In the genomic region with DNA sequence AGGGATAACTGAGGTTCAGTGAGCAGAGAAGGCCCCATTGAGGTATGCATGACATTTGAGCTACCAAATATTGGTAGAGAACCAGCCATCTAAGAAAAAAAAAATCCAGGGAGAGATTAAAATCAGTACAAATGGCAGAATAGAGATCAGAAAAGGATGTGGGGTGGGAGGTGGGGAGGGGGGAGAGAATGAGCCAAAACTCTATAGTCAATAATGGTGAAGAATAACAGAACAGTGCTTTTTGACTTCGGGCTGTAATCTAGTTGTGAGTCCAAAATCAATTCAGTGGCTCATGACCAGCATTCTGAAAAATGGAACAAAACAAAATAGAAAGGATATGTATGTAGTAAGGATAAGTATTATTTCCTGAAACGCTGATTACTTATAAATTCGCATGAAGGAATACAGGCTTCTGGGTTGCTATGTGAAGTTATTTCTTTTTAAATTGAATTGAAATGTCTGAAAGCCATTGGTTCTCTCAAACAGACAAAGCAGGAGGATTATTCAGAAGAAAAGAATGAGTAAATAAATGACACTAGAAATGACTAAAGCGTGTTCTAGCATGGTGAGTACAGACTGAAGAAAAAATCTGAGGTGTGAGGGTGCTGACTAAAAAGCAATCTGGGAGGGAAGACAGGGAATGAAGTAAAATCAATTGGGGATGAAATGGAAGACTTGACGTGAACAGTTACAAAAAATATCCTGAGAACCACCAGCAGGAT, we compare ENCODE assay signal across 15 cellular contexts.
DNase-seq lines count a peak whose midpoint lies in the region; ATAC-seq and TF ChIP-seq lines count a peak whose summit lies in the region.
"Had no signal": no experiment of that assay in that cellular context is flagged by ENCODE, and none has a peak within 500 bp of the region (broad histone marks: within the 10 kb centered on the region; RNA-seq: fewer than 3 reads in every experiment).

No MANE protein-coding gene starts in this region.

- WGBS in endodermal cell (ENCODE audit: insufficient coverage in 1 of 2, insufficient read length in 1 of 2), 2 experiments: 94% methylated on average over 4 to 5 of the region's 5 CpGs

- H3K36me3 ChIP-seq in breast epithelium (no peaks in the 10 kb centered on the region), RWPE2 (ENCODE audit: low read depth) (peaks cover 51% of the 10 kb centered on the region), endodermal cell (ENCODE audit: control insufficient read depth, insufficient read depth, low read length) (peaks cover 63% of the 10 kb centered on the region)

- ATAC-seq in RWPE2 (ENCODE audit: low read depth) (peak; percentile 82), HG03432 (IDR thresholded peaks at IDR 0.05; ENCODE audit: unreplicated experiment) (no peak)
- peak; percentile 98 for ATAC-seq in stimulated activated effector memory CD8-positive, alpha-beta T cell treated with anti-CD3 and anti-CD28 coated beads, Interleukin-12 subunit alpha, Interleukin-12 subunit beta, amount 100 ng/mL, for 72 hours

- no peaks in the 10 kb centered on the region for H3K4me1 ChIP-seq in breast epithelium
- peaks cover 15% of the 10 kb centered on the region for H3K4me1 ChIP-seq in RWPE2 (ENCODE audit: insufficient read depth, poor library complexity, severe bottlenecking)
- no peaks in the 10 kb centered on the region for H3K4me1 ChIP-seq in endodermal cell (ENCODE audit: control insufficient read depth, insufficient read depth, low read length)

- H3K9ac ChIP-seq in endodermal cell (ENCODE audit: extremely low read depth, low read length, poor library complexity, severe bottlenecking): no peak overlapping the region

- TF ChIP-seq CTCF in MCF 10A (IDR thresholded peaks at IDR 0.05; ENCODE audit: unreplicated experiment) (no peak), breast epithelium (IDR thresholded peaks at IDR 0.05) (no peak), RWPE2 (IDR thresholded peaks at IDR 0.05; ENCODE audit: poor library complexity, severe bottlenecking) (no peak), endodermal cell (conservative IDR thresholded peaks at IDR 0.05) (no peak)

- POLR2A ChIA-PET in MCF 10A (lab: Yijun Ruan, JAX): interaction anchor here (1.0 to 1.8 kb wide), 6 partner anchors 11 to 73 kb away, joined by 3 to 6 read pairs (median 3); partner anchors contain the start of gene ATP2B1

- H3K27ac ChIP-seq in breast epithelium (no peak overlapping the region), RWPE2 (ENCODE audit: poor library complexity, severe bottlenecking) (peak overlapping the region; percentile 43), endodermal cell (ENCODE audit: low read depth, low read length) (no peak overlapping the region)

- intact Hi-C loops in MCF 10A (cut with micrococcal nuclease): no loop called here
- intact Hi-C loops in breast epithelium (cut with DNase I; ENCODE audit: low total_unique reads): no loop called here

- H3K27me3 Mint-ChIP-seq in MCF 10A (ENCODE audit: insufficient read depth, unreplicated experiment): no peaks in the 10 kb centered on the region
- no peaks in the 10 kb centered on the region for H3K27me3 Mint-ChIP-seq in endodermal cell (ENCODE audit: insufficient read depth)
- H3K27me3 Mint-ChIP-seq: brain; stimulated activated naive CD8-positive, alpha-beta T cell treated with anti-CD3 and anti-CD28 coated beads, Interleukin-15, Interleukin-2, amounts not matched to agents 100 ng/mL and 50 ng/mL, for 24 hours had no signal

- H3K4me3 Mint-ChIP-seq in MCF 10A (ENCODE audit: unreplicated experiment) (no peak overlapping the region), endodermal cell (no peak overlapping the region)
- peak overlapping the region; percentile 17 for H3K4me3 Mint-ChIP-seq in stimulated activated effector memory CD8-positive, alpha-beta T cell treated with anti-CD3 and anti-CD28 coated beads, Interleukin-12 subunit alpha, Interleukin-12 subunit beta, amount 100 ng/mL, for 72 hours
- H3K4me3 Mint-ChIP-seq: activated T-cell treated with anti-CD3 and anti-CD28 coated beads, Interleukin-2, amount 50 U/mL, for 4 hours; brain; stimulated activated naive CD8-positive, alpha-beta T cell treated with anti-CD3 and anti-CD28 coated beads, Interleukin-15, Interleukin-2, amounts not matched to agents 100 ng/mL and 50 ng/mL, for 24 hours had no signal

- H3K9me3 Mint-ChIP-seq in MCF 10A (ENCODE audit: unreplicated experiment) (no peaks in the 10 kb centered on the region), endodermal cell (no peaks in the 10 kb centered on the region)
- H3K9me3 Mint-ChIP-seq in stimulated activated effector memory CD8-positive, alpha-beta T cell treated with anti-CD3 and anti-CD28 coated beads, Interleukin-12 subunit alpha, Interleukin-12 subunit beta, amount 100 ng/mL, for 72 hours: no peaks in the 10 kb centered on the region
- H3K9me3 Mint-ChIP-seq: activated T-cell treated with anti-CD3 and anti-CD28 coated beads, Interleukin-2, amount 50 U/mL, for 4 hours; brain; stimulated activated naive CD8-positive, alpha-beta T cell treated with anti-CD3 and anti-CD28 coated beads, Interleukin-15, Interleukin-2, amounts not matched to agents 100 ng/mL and 50 ng/mL, for 24 hours had no signal

- H3K27me3 ChIP-seq in breast epithelium (no peaks in the 10 kb centered on the region), RWPE2 (ENCODE audit: insufficient read depth, poor library complexity, severe bottlenecking) (no peaks in the 10 kb centered on the region), endodermal cell (ENCODE audit: control insufficient read depth, insufficient read depth, low read length, poor library complexity, severe bottlenecking) (no peaks in the 10 kb centered on the region)
- H3K27me3 ChIP-seq: BE2C had no signal

- H3K36me3 Mint-ChIP-seq in MCF 10A (ENCODE audit: insufficient read depth, unreplicated experiment) (peaks cover 28% of the 10 kb centered on the region), endodermal cell (ENCODE audit: low read depth) (peaks cover 25% of the 10 kb centered on the region)
- peaks cover 50% of the 10 kb centered on the region for H3K36me3 Mint-ChIP-seq in stimulated activated effector memory CD8-positive, alpha-beta T cell treated with anti-CD3 and anti-CD28 coated beads, Interleukin-12 subunit alpha, Interleukin-12 subunit beta, amount 100 ng/mL, for 72 hours

- DNase-seq in MCF 10A (ENCODE audit: unreplicated experiment) (no peak), breast epithelium (ENCODE audit: low spot score in 2 of 2) (no peak), RWPE2 (ENCODE audit: low spot score) (no peak), fibroblast of peridontal ligament (ENCODE audit: extremely low read depth) (peak; percentile 39), cerebellar nuclear complex (lab: John Stamatoyannopoulos, UW) (no peak), endodermal cell (no peak)
- no peak for DNase-seq in stimulated activated effector memory CD8-positive, alpha-beta T cell treated with anti-CD3 and anti-CD28 coated beads, Interleukin-12 subunit alpha, Interleukin-12 subunit beta, amount 100 ng/mL, for 72 hours (ENCODE audit: low spot score in 2 of 2)
- DNase-seq: activated T-cell treated with anti-CD3 and anti-CD28 coated beads, Interleukin-2, amount 50 U/mL, for 4 hours; BE2C; GF-D8; NCI-H1694; SHP77 treated with DMSO at 0.1 percent for 48 hours had no signal

- no peak overlapping the region for H3K4me3 ChIP-seq in breast epithelium
- no peak overlapping the region for H3K4me3 ChIP-seq in RWPE2 (ENCODE audit: severe bottlenecking)
- H3K4me3 ChIP-seq in endodermal cell (ENCODE audit: low read length): no peak overlapping the region

- CTCF ChIA-PET in MCF 10A (lab: Yijun Ruan, JAX): interaction anchor here (0.6 kb wide), 1 partner anchor 9 kb away, joined by 4 read pairs; no protein-coding TSS in a partner anchor

- peaks cover 24% of the 10 kb centered on the region for H3K4me1 Mint-ChIP-seq in MCF 10A (ENCODE audit: insufficient read depth, unreplicated experiment)
- H3K4me1 Mint-ChIP-seq in stimulated activated effector memory CD8-positive, alpha-beta T cell treated with anti-CD3 and anti-CD28 coated beads, Interleukin-12 subunit alpha, Interleukin-12 subunit beta, amount 100 ng/mL, for 72 hours: peaks cover 36% of the 10 kb centered on the region
- H3K4me1 Mint-ChIP-seq in endodermal cell: no peaks in the 10 kb centered on the region
- H3K4me1 Mint-ChIP-seq: brain had no signal

- TF ChIP-seq POLR2A in breast epithelium (IDR thresholded peaks at IDR 0.05): no peak

- H3K27ac Mint-ChIP-seq in MCF 10A (ENCODE audit: low read depth, unreplicated experiment) (peak overlapping the region; percentile 2), endodermal cell (no peak overlapping the region)
- H3K27ac Mint-ChIP-seq in stimulated activated effector memory CD8-positive, alpha-beta T cell treated with anti-CD3 and anti-CD28 coated beads, Interleukin-12 subunit alpha, Interleukin-12 subunit beta, amount 100 ng/mL, for 72 hours: peak overlapping the region; percentile 77
- H3K27ac Mint-ChIP-seq: stimulated activated naive CD8-positive, alpha-beta T cell treated with anti-CD3 and anti-CD28 coated beads, Interleukin-15, Interleukin-2, amounts not matched to agents 100 ng/mL and 50 ng/mL, for 24 hours had no signal

- H3K9me3 ChIP-seq in breast epithelium (no peaks in the 10 kb centered on the region), RWPE2 (ENCODE audit: severe bottlenecking) (no peaks in the 10 kb centered on the region), endodermal cell (ENCODE audit: control insufficient read depth, low read length) (no peaks in the 10 kb centered on the region)
- H3K9me3 ChIP-seq: BE2C had no signal

- no TSS peak for BruUV-seq in MCF 10A (replicated peaks; lab: Mats Ljungman, UMichigan)
